Comparison of ENCODE assay signal across 22 cellular contexts in genomic region chr22:20191803-20192202, GRCh38. TPM values are rescaled to one million over a fixed set of nuclear protein-coding genes. Genes with fewer than 3 reads are reported as not detected.
"Had no signal": no experiment of that assay in that cellular context is flagged by ENCODE, and none has a peak within 500 bp of the region (broad histone marks: within the 10 kb centered on the region; RNA-seq: fewer than 3 reads in every experiment).

No MANE protein-coding gene starts in this region.

- H3K27me3 ChIP-seq: hepatocyte, pancreas, tibial nerve, vagina had no signal

- DNase-seq: islet precursor cell; left ventricle myocardium inferior; midbrain; mucosa of descending colon; naive thymus-derived CD4-positive, alpha-beta T cell; nucleus accumbens; pancreas; posterior cingulate gyrus; retina; right cardiac atrium; stimulated activated CD4-positive, alpha-beta T cell treated with anti-CD3 and anti-CD28 coated beads, Interleukin-12 subunit alpha, Interleukin-12 subunit beta, amount 100 ng/mL, for 4 hours; stimulated activated CD4-positive, alpha-beta T cell treated with anti-CD3 and anti-CD28 coated beads, Interleukin-15, amount 100 ng/mL, for 24 hours; stimulated activated CD4-positive, alpha-beta T cell treated with anti-CD3 and anti-CD28 coated beads, Interleukin-2, amount 100 ng/mL, for 24 hours; stimulated activated CD4-positive, alpha-beta T cell treated with anti-CD3 and anti-CD28 coated beads, Interleukin-4, amount 100 ng/mL, for 24 hours; stimulated activated naive CD4-positive, alpha-beta T cell had no signal

- H3K4me3 ChIP-seq: hepatocyte, left ventricle myocardium inferior, lung, mucosa of descending colon, pancreas, prostate gland, skin epidermis, tibial nerve, vagina had no signal

- H3K4me1 ChIP-seq: left ventricle myocardium inferior, pancreas, prostate gland, tibial nerve, vagina had no signal

- H3K9me3 ChIP-seq: left ventricle myocardium inferior, mucosa of descending colon, pancreas, prostate gland, tibial nerve, vagina had no signal

- H2AFZ ChIP-seq: hepatocyte had no signal

- H3K27ac ChIP-seq: hepatocyte, left ventricle myocardium inferior, pancreas, prostate gland, skin epidermis, tibial nerve, vagina had no signal

- H3K4me2 ChIP-seq: hepatocyte had no signal

- H3K36me3 ChIP-seq: left ventricle myocardium inferior, pancreas, prostate gland, tibial nerve, vagina had no signal

RNA-seq across cellular contexts. Expression of gene CCDC188, which starts 40.9 kb away (rescaled TPM):
- total RNA-seq: hepatocyte; left ventricle myocardium inferior; naive thymus-derived CD4-positive, alpha-beta T cell; vagina had no signal
- polyA plus RNA-seq: hepatocyte; naive thymus-derived CD4-positive, alpha-beta T cell; neural cell had no signal
